Comparison of ENCODE assay signal across 1 cellular context in genomic region chr2:237966565-237967462, GRCh38.
TF ChIP-seq lines count a peak whose summit lies in the region.

TSS of gene UBE2F (plus strand) at chr2:237967014. CDS start at chr2:237973108, 6,094 bp downstream.

TF ChIP-seq in SK-N-SH, 30 proteins besides CTCF, POLR2A, EP300 and RAD21 (continued from another document):
- TF ChIP-seq TCF12 (IDR thresholded peaks at IDR 0.05) (peak; percentile 47; the same call in 1 of the 2 replicates), ZBTB33 (IDR thresholded peaks at IDR 0.05; ENCODE audit: borderline replicate concordance, low read depth) (peak; percentile 63; the same call in 1 of the 2 replicates)
- TF ChIP-seq, protein P1, sequence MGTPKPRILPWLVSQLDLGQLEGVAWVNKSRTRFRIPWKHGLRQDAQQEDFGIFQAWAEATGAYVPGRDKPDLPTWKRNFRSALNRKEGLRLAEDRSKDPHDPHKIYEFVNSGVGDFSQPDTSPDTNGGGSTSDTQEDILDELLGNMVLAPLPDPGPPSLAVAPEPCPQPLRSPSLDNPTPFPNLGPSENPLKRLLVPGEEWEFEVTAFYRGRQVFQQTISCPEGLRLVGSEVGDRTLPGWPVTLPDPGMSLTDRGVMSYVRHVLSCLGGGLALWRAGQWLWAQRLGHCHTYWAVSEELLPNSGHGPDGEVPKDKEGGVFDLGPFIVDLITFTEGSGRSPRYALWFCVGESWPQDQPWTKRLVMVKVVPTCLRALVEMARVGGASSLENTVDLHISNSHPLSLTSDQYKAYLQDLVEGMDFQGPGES (IDR thresholded peaks at IDR 0.05; ENCODE audit: low read depth, low read length) = peak; percentile 44; the same call in 1 of the 2 replicates
